1 cellular context compared by ENCODE assay signal in the genomic region with DNA sequence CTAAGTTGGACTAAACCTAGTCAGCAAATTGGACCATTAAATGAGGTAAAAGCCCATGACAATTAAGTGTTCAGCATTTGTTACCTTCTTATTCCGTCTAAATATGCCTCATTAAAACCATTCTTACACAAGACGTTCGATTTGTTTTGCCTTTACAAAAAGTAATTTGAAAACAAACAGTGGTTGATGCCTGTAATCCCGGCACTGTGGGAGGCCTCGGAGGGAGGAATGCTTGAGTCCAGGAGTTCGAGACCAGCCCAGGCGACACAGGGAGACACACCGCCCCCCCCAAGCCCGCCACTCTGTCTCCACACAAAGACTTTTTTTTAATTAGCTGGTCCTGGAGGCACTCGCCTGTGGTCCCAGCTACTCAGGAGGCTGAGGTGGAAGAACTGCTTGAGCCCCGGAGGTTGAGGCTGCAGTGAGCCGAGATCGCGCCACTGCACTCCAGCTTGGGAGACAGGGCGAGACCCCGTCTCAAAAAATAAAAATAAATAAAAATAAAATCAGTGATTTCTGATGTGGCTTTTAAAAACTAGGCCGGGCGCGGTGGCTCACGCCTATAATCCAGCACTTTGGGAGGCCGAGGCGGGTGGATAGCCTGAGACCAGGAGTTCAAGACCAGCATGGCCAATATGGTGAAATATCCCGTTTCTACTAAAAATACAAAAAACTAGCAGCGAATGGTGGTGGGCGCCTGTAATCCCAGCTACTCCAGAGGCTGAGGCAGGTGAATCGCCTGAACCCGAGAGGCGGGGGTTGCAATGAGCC.
TF ChIP-seq lines count a peak whose summit lies in the region.

No MANE protein-coding gene starts in this region.

TF ChIP-seq in IMR-90, 13 proteins besides CTCF, POLR2A, EP300 and RAD21:
- TF ChIP-seq MAFK (IDR thresholded peaks at IDR 0.05; ENCODE audit: low read depth, low read length) (no peak; the same call in 1 of the 2 replicates), MAZ (IDR thresholded peaks at IDR 0.05; ENCODE audit: borderline replicate concordance, low read depth, low read length) (no peak)
- TF ChIP-seq, protein P1, sequence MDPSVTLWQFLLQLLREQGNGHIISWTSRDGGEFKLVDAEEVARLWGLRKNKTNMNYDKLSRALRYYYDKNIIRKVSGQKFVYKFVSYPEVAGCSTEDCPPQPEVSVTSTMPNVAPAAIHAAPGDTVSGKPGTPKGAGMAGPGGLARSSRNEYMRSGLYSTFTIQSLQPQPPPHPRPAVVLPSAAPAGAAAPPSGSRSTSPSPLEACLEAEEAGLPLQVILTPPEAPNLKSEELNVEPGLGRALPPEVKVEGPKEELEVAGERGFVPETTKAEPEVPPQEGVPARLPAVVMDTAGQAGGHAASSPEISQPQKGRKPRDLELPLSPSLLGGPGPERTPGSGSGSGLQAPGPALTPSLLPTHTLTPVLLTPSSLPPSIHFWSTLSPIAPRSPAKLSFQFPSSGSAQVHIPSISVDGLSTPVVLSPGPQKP (IDR thresholded peaks at IDR 0.05; ENCODE audit: borderline replicate concordance, low read depth, low read length): no peak
